Comparison of ENCODE assay signal across 13 cellular contexts in genomic region chr7:132140341-132140740, GRCh38.
"Had no signal": no experiment of that assay in that cellular context is flagged by ENCODE, and none has a peak within 500 bp of the region (broad histone marks: within the 10 kb centered on the region; RNA-seq: fewer than 3 reads in every experiment).

No MANE protein-coding gene starts in this region.

- H3K9me3 Mint-ChIP-seq: activated CD4-positive, alpha-beta memory T cell treated with anti-CD3 and anti-CD28 coated beads, Interleukin-2, amount 10 ng/mL, durations not matched to agents 7 days and 5 days; activated naive CD8-positive, alpha-beta T cell treated with anti-CD3 and anti-CD28 coated beads, Interleukin-2, amount 50 U/mL, for 24 hours; central memory CD8-positive, alpha-beta T cell; dendritic cell treated with granulocyte-macrophage colony-stimulating factor and Interleukin-4, amounts not matched to agents 40 ng/mL and 50 ng/mL, for 4 days; effector memory CD8-positive, alpha-beta T cell had no signal

- DNase-seq: activated CD4-positive, alpha-beta memory T cell treated with anti-CD3 and anti-CD28 coated beads, Interleukin-2, amount 10 ng/mL, durations not matched to agents 7 days and 5 days; activated naive CD4-positive, alpha-beta T cell; activated naive CD8-positive, alpha-beta T cell treated with anti-CD3 and anti-CD28 coated beads, Interleukin-2, amount 50 U/mL, for 24 hours; effector memory CD8-positive, alpha-beta T cell; naive B cell; stimulated activated CD4-positive, alpha-beta T cell treated with anti-CD3 and anti-CD28 coated beads, Interleukin-12 subunit alpha, Interleukin-12 subunit beta, amount 100 ng/mL, for 4 hours; stimulated activated CD4-positive, alpha-beta T cell treated with anti-CD3 and anti-CD28 coated beads, Interleukin-2, amount 100 ng/mL, for 48 hours; stimulated activated naive CD4-positive, alpha-beta T cell treated with Interleukin-2 at 50 U/mL for 16 hours had no signal

- H3K36me3 Mint-ChIP-seq: naive B cell had no signal

- H3K27me3 Mint-ChIP-seq: activated CD4-positive, alpha-beta memory T cell treated with anti-CD3 and anti-CD28 coated beads, Interleukin-2, amount 10 ng/mL, durations not matched to agents 7 days and 5 days; dendritic cell treated with granulocyte-macrophage colony-stimulating factor and Interleukin-4, amounts not matched to agents 40 ng/mL and 50 ng/mL, for 4 days had no signal

- ATAC-seq: activated naive CD8-positive, alpha-beta T cell treated with anti-CD3 and anti-CD28 coated beads, Interleukin-2, amount 50 U/mL, for 24 hours; effector memory CD8-positive, alpha-beta T cell had no signal

- H3K4me1 Mint-ChIP-seq: activated CD4-positive, alpha-beta memory T cell treated with anti-CD3 and anti-CD28 coated beads, Interleukin-2, amount 10 ng/mL, durations not matched to agents 7 days and 5 days; activated naive CD8-positive, alpha-beta T cell treated with anti-CD3 and anti-CD28 coated beads, Interleukin-2, amount 50 U/mL, for 24 hours; central memory CD8-positive, alpha-beta T cell; naive B cell had no signal

- H3K4me3 ChIP-seq: lung had no signal

- H3K27ac Mint-ChIP-seq: activated CD4-positive, alpha-beta memory T cell treated with anti-CD3 and anti-CD28 coated beads, Interleukin-2, amount 10 ng/mL, durations not matched to agents 7 days and 5 days; activated naive CD8-positive, alpha-beta T cell treated with anti-CD3 and anti-CD28 coated beads, Interleukin-2, amount 50 U/mL, for 24 hours; dendritic cell treated with granulocyte-macrophage colony-stimulating factor and Interleukin-4, amounts not matched to agents 40 ng/mL and 50 ng/mL, for 4 days; effector memory CD8-positive, alpha-beta T cell; naive B cell; progenitor cell of endocrine pancreas had no signal

- H3K27ac ChIP-seq: epithelial cell of prostate had no signal

- H3K4me3 Mint-ChIP-seq: activated CD4-positive, alpha-beta memory T cell treated with anti-CD3 and anti-CD28 coated beads, Interleukin-2, amount 10 ng/mL, durations not matched to agents 7 days and 5 days; activated naive CD8-positive, alpha-beta T cell treated with anti-CD3 and anti-CD28 coated beads, Interleukin-2, amount 50 U/mL, for 24 hours; central memory CD8-positive, alpha-beta T cell; dendritic cell treated with granulocyte-macrophage colony-stimulating factor and Interleukin-4, amounts not matched to agents 40 ng/mL and 50 ng/mL, for 4 days; effector memory CD8-positive, alpha-beta T cell; naive B cell had no signal
